In the genomic region with DNA sequence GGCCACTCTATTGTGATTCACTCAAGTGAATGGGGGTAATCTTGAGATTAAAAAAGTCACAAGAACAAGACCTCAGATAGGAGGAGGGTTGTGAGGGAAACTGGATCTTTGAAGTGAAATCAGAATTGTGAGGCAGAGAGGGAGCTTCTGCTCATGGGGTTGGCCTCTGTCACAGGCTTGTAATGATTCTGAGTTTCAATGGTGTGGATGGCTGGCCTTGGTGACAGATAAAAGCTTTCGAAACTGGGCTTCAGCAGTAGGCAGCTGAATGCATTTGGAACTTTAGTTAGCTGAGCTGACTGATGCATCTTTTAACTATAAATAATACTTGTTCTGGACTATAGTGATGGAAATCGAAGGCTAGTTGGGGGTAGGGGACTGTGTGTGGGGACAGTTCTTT, we compare ENCODE assay signal across 23 cellular contexts. TPM values are rescaled to one million over a fixed set of nuclear protein-coding genes. Genes with fewer than 3 reads are reported as not detected.
"Had no signal": no experiment of that assay in that cellular context is flagged by ENCODE, and none has a peak within 500 bp of the region (broad histone marks: within the 10 kb centered on the region; RNA-seq: fewer than 3 reads in every experiment).

No MANE protein-coding gene starts in this region.

- ATAC-seq: heart left ventricle; naive thymus-derived CD4-positive, alpha-beta T cell had no signal

- H3K4me1 ChIP-seq: right atrium auricular region, sigmoid colon had no signal

- H3K27ac Mint-ChIP-seq: naive thymus-derived CD4-positive, alpha-beta T cell; nephron progenitor cell had no signal

- H3K36me3 ChIP-seq: heart left ventricle, neutrophil, right atrium auricular region, sigmoid colon had no signal

- H3K4me3 ChIP-seq: coronary artery, heart left ventricle, right atrium auricular region, sigmoid colon had no signal

- DNase-seq: effector CD8-positive, alpha-beta T cell; heart left ventricle; hippocampal formation; kidney glomerular epithelial cell; naive thymus-derived CD4-positive, alpha-beta T cell; nephron progenitor cell; sigmoid colon; small intestine; stimulated activated CD4-positive, alpha-beta T cell treated with anti-CD3 and anti-CD28 coated beads, Interleukin-2, amount 100 ng/mL, for 48 hours; stimulated activated naive CD4-positive, alpha-beta T cell treated with Interleukin-2 at 50 U/mL for 16 hours had no signal

- H3K4me1 Mint-ChIP-seq: nephron progenitor cell had no signal

- H3K4me3 Mint-ChIP-seq: naive thymus-derived CD4-positive, alpha-beta T cell; nephron progenitor cell had no signal

- H3K27ac ChIP-seq: coronary artery, heart left ventricle, neutrophil, right atrium auricular region, sigmoid colon had no signal

- H3K9me3 ChIP-seq: heart left ventricle, neutrophil, right atrium auricular region, sigmoid colon had no signal

- H3K27me3 ChIP-seq: heart left ventricle, neutrophil, right atrium auricular region, sigmoid colon had no signal

RNA-seq across cellular contexts. Expression of a gene that starts 12.2 kb away (rescaled TPM):
- total RNA-seq: dermis microvascular lymphatic vessel endothelial cell, fibroblast of lung, frontal cortex, glomerular endothelial cell, heart left ventricle, lung microvascular endothelial cell, osteocyte, right atrium auricular region, sigmoid colon had no signal
- polyA plus RNA-seq: esophagus, fibroblast of lung, heart left ventricle, liver, sigmoid colon, small intestine, urinary bladder had no signal

RNA-seq across cellular contexts. Expression of a gene that starts 22.2 kb away (rescaled TPM):
- total RNA-seq: dermis microvascular lymphatic vessel endothelial cell, fibroblast of lung, frontal cortex, glomerular endothelial cell, heart left ventricle, lung microvascular endothelial cell, mesenteric fat pad, osteocyte, right atrium auricular region, urinary bladder had no signal
- polyA plus RNA-seq: esophagus; fibroblast of lung; heart left ventricle; liver; naive thymus-derived CD4-positive, alpha-beta T cell; sigmoid colon; small intestine; urinary bladder had no signal

RNA-seq across cellular contexts. Expression of a gene that starts 46.8 kb away (rescaled TPM):
- total RNA-seq: dermis microvascular lymphatic vessel endothelial cell, glomerular endothelial cell, osteocyte had no signal
